Comparison of ENCODE assay signal across 2 cellular contexts in the genomic region with DNA sequence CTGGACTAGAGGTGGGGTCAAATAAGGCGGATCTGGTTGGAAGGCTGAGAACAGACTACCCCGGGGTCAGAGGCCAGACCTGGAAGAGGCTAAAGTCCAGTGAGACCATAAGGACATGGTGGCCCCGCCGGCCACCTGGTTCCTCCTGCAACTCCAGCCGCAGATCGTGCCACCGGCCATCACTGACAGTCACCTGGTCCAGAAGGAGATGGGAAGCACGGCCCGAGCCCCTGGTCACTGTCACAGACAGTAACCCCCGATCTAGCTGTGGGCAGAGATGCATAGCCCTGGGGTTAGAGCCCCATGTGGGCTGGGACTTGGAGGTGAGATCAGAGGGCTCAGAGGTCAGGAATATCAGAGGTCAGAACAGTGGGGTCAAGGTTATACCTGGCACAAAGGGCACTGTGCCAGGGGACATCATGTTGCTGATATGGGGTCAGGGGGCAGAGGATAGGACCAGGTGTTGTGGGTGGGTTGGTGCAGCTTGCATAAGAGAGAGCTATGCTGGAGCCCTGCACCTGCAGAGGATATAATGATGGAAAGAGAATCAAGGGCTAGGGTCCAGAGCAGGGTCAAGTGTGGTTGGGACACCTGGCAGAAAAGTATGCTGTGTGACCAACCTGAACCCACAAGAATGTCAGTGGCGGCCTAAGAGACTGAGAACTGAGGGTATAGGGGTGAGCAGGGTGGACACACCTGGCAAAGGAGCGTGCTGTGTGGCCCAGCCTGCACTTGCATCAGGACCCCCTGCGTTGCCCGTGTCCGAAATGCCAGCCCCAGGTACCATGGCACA.
TF ChIP-seq lines count a peak whose summit lies in the region.

No MANE protein-coding gene starts in this region.

TF ChIP-seq in HepG2, 621 proteins besides CTCF, POLR2A, EP300 and RAD21:
- TF ChIP-seq, protein P1, sequence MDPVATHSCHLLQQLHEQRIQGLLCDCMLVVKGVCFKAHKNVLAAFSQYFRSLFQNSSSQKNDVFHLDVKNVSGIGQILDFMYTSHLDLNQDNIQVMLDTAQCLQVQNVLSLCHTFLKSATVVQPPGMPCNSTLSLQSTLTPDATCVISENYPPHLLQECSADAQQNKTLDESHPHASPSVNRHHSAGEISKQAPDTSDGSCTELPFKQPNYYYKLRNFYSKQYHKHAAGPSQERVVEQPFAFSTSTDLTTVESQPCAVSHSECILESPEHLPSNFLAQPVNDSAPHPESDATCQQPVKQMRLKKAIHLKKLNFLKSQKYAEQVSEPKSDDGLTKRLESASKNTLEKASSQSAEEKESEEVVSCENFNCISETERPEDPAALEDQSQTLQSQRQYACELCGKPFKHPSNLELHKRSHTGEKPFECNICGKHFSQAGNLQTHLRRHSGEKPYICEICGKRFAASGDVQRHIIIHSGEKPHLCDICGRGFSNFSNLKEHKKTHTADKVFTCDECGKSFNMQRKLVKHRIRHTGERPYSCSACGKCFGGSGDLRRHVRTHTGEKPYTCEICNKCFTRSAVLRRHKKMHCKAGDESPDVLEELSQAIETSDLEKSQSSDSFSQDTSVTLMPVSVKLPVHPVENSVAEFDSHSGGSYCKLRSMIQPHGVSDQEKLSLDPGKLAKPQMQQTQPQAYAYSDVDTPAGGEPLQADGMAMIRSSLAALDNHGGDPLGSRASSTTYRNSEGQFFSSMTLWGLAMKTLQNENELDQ (CRISPR knock-in tag; IDR thresholded peaks at IDR 0.05; ENCODE audit: borderline replicate concordance) = no peak
- TF ChIP-seq MEF2D (CRISPR knock-in tag; IDR thresholded peaks at IDR 0.05) = no peak
- peak; percentile 23; the same call in 1 of the 2 replicates for TF ChIP-seq NR2F6 (IDR thresholded peaks at IDR 0.05)
- TF ChIP-seq NR2F6 (CRISPR knock-in tag; IDR thresholded peaks at IDR 0.05) = no peak

TF ChIP-seq in GM23338, 12 proteins besides CTCF, POLR2A, EP300 and RAD21:
- no peak for TF ChIP-seq EZH2phosphoT487 (IDR thresholded peaks at IDR 0.05; ENCODE audit: unreplicated experiment)
- no peak for TF ChIP-seq ZNF331 (CRISPR knock-in tag; IDR thresholded peaks at IDR 0.05; ENCODE audit: low read depth)
- no peak for TF ChIP-seq ZNF114 (CRISPR knock-in tag; IDR thresholded peaks at IDR 0.05)
- no peak for TF ChIP-seq EZH2 (IDR thresholded peaks at IDR 0.05; ENCODE audit: low read depth, unreplicated experiment)
- TF ChIP-seq, protein P2, sequence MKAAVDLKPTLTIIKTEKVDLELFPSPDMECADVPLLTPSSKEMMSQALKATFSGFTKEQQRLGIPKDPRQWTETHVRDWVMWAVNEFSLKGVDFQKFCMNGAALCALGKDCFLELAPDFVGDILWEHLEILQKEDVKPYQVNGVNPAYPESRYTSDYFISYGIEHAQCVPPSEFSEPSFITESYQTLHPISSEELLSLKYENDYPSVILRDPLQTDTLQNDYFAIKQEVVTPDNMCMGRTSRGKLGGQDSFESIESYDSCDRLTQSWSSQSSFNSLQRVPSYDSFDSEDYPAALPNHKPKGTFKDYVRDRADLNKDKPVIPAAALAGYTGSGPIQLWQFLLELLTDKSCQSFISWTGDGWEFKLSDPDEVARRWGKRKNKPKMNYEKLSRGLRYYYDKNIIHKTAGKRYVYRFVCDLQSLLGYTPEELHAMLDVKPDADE (IDR thresholded peaks at IDR 0.05) = no peak
- no peak for TF ChIP-seq CREB1 (CRISPR knock-in tag; IDR thresholded peaks at IDR 0.05; ENCODE audit: low read depth)
- TF ChIP-seq, protein P3, sequence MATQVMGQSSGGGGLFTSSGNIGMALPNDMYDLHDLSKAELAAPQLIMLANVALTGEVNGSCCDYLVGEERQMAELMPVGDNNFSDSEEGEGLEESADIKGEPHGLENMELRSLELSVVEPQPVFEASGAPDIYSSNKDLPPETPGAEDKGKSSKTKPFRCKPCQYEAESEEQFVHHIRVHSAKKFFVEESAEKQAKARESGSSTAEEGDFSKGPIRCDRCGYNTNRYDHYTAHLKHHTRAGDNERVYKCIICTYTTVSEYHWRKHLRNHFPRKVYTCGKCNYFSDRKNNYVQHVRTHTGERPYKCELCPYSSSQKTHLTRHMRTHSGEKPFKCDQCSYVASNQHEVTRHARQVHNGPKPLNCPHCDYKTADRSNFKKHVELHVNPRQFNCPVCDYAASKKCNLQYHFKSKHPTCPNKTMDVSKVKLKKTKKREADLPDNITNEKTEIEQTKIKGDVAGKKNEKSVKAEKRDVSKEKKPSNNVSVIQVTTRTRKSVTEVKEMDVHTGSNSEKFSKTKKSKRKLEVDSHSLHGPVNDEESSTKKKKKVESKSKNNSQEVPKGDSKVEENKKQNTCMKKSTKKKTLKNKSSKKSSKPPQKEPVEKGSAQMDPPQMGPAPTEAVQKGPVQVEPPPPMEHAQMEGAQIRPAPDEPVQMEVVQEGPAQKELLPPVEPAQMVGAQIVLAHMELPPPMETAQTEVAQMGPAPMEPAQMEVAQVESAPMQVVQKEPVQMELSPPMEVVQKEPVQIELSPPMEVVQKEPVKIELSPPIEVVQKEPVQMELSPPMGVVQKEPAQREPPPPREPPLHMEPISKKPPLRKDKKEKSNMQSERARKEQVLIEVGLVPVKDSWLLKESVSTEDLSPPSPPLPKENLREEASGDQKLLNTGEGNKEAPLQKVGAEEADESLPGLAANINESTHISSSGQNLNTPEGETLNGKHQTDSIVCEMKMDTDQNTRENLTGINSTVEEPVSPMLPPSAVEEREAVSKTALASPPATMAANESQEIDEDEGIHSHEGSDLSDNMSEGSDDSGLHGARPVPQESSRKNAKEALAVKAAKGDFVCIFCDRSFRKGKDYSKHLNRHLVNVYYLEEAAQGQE (IDR thresholded peaks at IDR 0.05; ENCODE audit: unreplicated experiment) = no peak
- no peak for TF ChIP-seq NANOG (IDR thresholded peaks at IDR 0.05; ENCODE audit: borderline replicate concordance)
- no peak for TF ChIP-seq STAT1 (IDR thresholded peaks at IDR 0.05; ENCODE audit: unreplicated experiment)
- TF ChIP-seq POLR2AphosphoS5 (IDR thresholded peaks at IDR 0.05; ENCODE audit: low read depth) = no peak
